Comparison of ENCODE assay signal across 8 cellular contexts in genomic region chr12:13981296-13981962, GRCh38. TPM values are rescaled to one million over a fixed set of nuclear protein-coding genes. Genes with fewer than 3 reads are reported as not detected.
DNase-seq lines count a peak whose midpoint lies in the region; ATAC-seq lines count a peak whose summit lies in the region.

Gene GRIN2B, minus strand, starts transcription at chr12:13981602. Its CDS starts 115,394 bp downstream, at chr12:13866208.

- H3K27me3 ChIP-seq in iPS-20b (ENCODE audit: insufficient read depth, low read length) (peaks cover 64% of the 10 kb centered on the region), skeletal muscle tissue (ENCODE audit: control insufficient read depth in 3 of 3, insufficient read depth in 3 of 3, low read length in 3 of 3) (peaks cover 30 to 48% (median 43%) of the 10 kb centered on the region in 3 donors)

- peak within 1 kb of the TSS; percentile 81 for H3K4me3 ChIP-seq in iPS-20b (ENCODE audit: low read length)
- peak within 1 kb of the TSS; percentile 13 to 38 (median 25) for H3K4me3 ChIP-seq in skeletal muscle tissue (ENCODE audit: low read length in 3 of 3)

- H3K36me3 Mint-ChIP-seq in T-cell, result no peaks in the 10 kb centered on the region
- H3K36me3 Mint-ChIP-seq in natural killer cell treated with Interleukin-12 subunit alpha and Interleukin-12 subunit beta and Interleukin-15 and Interleukin-18, amount 100 ng/mL, for 72 hours, result peaks cover 11% of the 10 kb centered on the region

- H3K27me3 Mint-ChIP-seq in T-cell, result peaks cover 69 to 78% of the 10 kb centered on the region in 2 donors
- H3K27me3 Mint-ChIP-seq in natural killer cell treated with Interleukin-12 subunit alpha and Interleukin-12 subunit beta and Interleukin-15 and Interleukin-18, amount 100 ng/mL, for 72 hours, result peaks cover 58 to 71% of the 10 kb centered on the region in 2 donors

- H3K27ac ChIP-seq in iPS-20b (ENCODE audit: low read length), result no peak within 1 kb of the TSS
- no peak within 1 kb of the TSS for H3K27ac ChIP-seq in skeletal muscle tissue (ENCODE audit: low read depth, low read length)

- H3K36me3 ChIP-seq in iPS-20b (ENCODE audit: insufficient read depth, low read depth, low read length), result no peaks in the 10 kb centered on the region
- H3K36me3 ChIP-seq in skeletal muscle tissue (ENCODE audit: control insufficient read depth in 3 of 3, insufficient read depth in 3 of 3, low read length in 3 of 3), result no peaks in the 10 kb centered on the region

- H3K27ac Mint-ChIP-seq in T-cell, result no peak within 1 kb of the TSS
- no peak within 1 kb of the TSS for H3K27ac Mint-ChIP-seq in natural killer cell treated with Interleukin-12 subunit alpha and Interleukin-12 subunit beta and Interleukin-15 and Interleukin-18, amount 100 ng/mL, for 72 hours

- H3K4me1 ChIP-seq in iPS-20b (ENCODE audit: insufficient read depth, low read length) (peaks cover 3% of the 10 kb centered on the region; the same call in 1 of the 2 replicates), skeletal muscle tissue (ENCODE audit: control insufficient read depth in 3 of 3, insufficient read depth in 3 of 3, low read length in 3 of 3) (peaks cover 0 to 9% (median 9%) of the 10 kb centered on the region in 3 donors)

- CTCF ChIA-PET in T-cell (lab: Charles Lee), result no interaction called here

- H3K9me3 ChIP-seq in iPS-20b (ENCODE audit: insufficient read depth, low read depth, low read length), result no peaks in the 10 kb centered on the region
- no peaks in the 10 kb centered on the region for H3K9me3 ChIP-seq in skeletal muscle tissue (ENCODE audit: control insufficient read depth in 3 of 3, low read length in 3 of 3)

- peak within 1 kb of the TSS in 2 of 3 donors; percentile 5 to 60 for H3K4me3 Mint-ChIP-seq in T-cell
- no peak within 1 kb of the TSS for H3K4me3 Mint-ChIP-seq in natural killer cell treated with Interleukin-12 subunit alpha and Interleukin-12 subunit beta and Interleukin-15 and Interleukin-18, amount 100 ng/mL, for 72 hours

- no peak for ATAC-seq in T-cell (replicated peaks in 1 of 4)
- ATAC-seq in natural killer cell treated with Interleukin-12 subunit alpha and Interleukin-12 subunit beta and Interleukin-15 and Interleukin-18, amount 100 ng/mL, for 72 hours, result no peak

- H3K9ac ChIP-seq in iPS-20b (ENCODE audit: low read depth, low read length) (peak within 1 kb of the TSS; percentile 19; the same call in 1 of the 2 replicates), skeletal muscle tissue (ENCODE audit: low read depth in 1 of 3, low read length in 3 of 3) (peak within 1 kb of the TSS in 1 of 3 donors; percentile 25)

- POLR2A ChIA-PET in T-cell (lab: Charles Lee), result no interaction called here

- peaks cover 0 to 5% (median 0%) of the 10 kb centered on the region in 3 donors for H3K9me3 Mint-ChIP-seq in T-cell
- no peaks in the 10 kb centered on the region for H3K9me3 Mint-ChIP-seq in natural killer cell treated with Interleukin-12 subunit alpha and Interleukin-12 subunit beta and Interleukin-15 and Interleukin-18, amount 100 ng/mL, for 72 hours

- peaks cover 13 to 16% (median 15%) of the 10 kb centered on the region in 3 donors for H3K4me1 Mint-ChIP-seq in T-cell
- H3K4me1 Mint-ChIP-seq in natural killer cell treated with Interleukin-12 subunit alpha and Interleukin-12 subunit beta and Interleukin-15 and Interleukin-18, amount 100 ng/mL, for 72 hours (ENCODE audit: low read depth in 2 of 2), result peaks cover 0 to 3% of the 10 kb centered on the region in 2 donors

- DNase-seq in NCI-H146 (lab: John Stamatoyannopoulos, UW) (peak; percentile 33), NCI-H146 treated with DMSO at 0.1 percent for 48 hours (lab: John Stamatoyannopoulos, UW; ENCODE audit: unreplicated experiment) (no peak), T-cell (no peak), DMS153 (lab: John Stamatoyannopoulos, UW) (no peak), HPDE6-E6E7 (ENCODE audit: extremely low spot score) (no peak)
- DNase-seq in natural killer cell treated with Interleukin-12 subunit alpha and Interleukin-12 subunit beta and Interleukin-15 and Interleukin-18, amount 100 ng/mL, for 72 hours (ENCODE audit: low spot score), result no peak

RNA-seq across cellular contexts. Expression of gene GRIN2B, which starts in this region (rescaled TPM):
- total RNA-seq in T-cell (not detected), skeletal muscle tissue (under 0.01 TPM)
- not detected for total RNA-seq in natural killer cell treated with Interleukin-12 subunit alpha and Interleukin-12 subunit beta and Interleukin-15 and Interleukin-18, amount 100 ng/mL, for 72 hours
